In the genomic region with DNA sequence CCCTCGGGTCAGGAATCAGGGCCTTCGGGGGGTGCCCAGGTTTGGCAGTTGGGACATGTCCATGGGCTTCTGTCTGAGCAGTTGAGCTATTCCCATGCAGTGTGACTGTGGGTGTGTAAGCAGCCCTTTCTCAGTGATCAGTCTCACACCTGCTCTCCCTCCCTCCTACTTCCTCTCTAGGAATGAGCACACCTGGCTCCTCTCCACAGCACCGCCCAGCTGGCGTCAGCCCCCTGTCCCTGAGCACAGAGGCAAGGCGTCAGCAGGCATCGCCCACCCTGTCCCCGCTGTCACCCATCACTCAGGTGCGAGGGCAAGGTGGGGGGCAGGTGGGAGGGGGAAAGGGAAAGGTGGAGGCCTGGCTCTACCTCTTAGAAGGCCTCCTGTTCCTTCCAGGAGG, we compare ENCODE assay signal across 16 cellular contexts. TPM values are rescaled to one million over a fixed set of nuclear protein-coding genes. Genes with fewer than 3 reads are reported as not detected.
DNase-seq lines count a peak whose midpoint lies in the region; ATAC-seq lines count a peak whose summit lies in the region.
"Had no signal": no experiment of that assay in that cellular context is flagged by ENCODE, and none has a peak within 500 bp of the region (broad histone marks: within the 10 kb centered on the region; RNA-seq: fewer than 3 reads in every experiment).

No MANE protein-coding gene starts in this region.

- no peaks in the 10 kb centered on the region for H3K9me3 Mint-ChIP-seq in stimulated activated memory B cell treated with anti-CD40 and anti-IgM and Interleukin-4, amounts not matched to agents 10 μg/mL and 1 μg/mL and 100 μg/mL, for 72 hours
- H3K9me3 Mint-ChIP-seq: natural killer cell had no signal

- peaks cover 12% of the 10 kb centered on the region for H3K4me1 Mint-ChIP-seq in stimulated activated memory B cell treated with anti-CD40 and anti-IgM and Interleukin-4, amounts not matched to agents 10 μg/mL and 1 μg/mL and 100 μg/mL, for 72 hours

- peak; percentile 10 for ATAC-seq in esophagus mucosa
- ATAC-seq in stimulated activated memory B cell treated with anti-CD40 and anti-IgM and Interleukin-4, amounts not matched to agents 10 μg/mL and 1 μg/mL and 100 μg/mL, for 72 hours = no peak
- ATAC-seq: natural killer cell had no signal

- no peak overlapping the region for H3K4me3 Mint-ChIP-seq in stimulated activated memory B cell treated with anti-CD40 and anti-IgM and Interleukin-4, amounts not matched to agents 10 μg/mL and 1 μg/mL and 100 μg/mL, for 72 hours
- H3K4me3 Mint-ChIP-seq: natural killer cell had no signal

- DNase-seq in DMS153 treated with DMSO at 0.1 percent for 48 hours (lab: John Stamatoyannopoulos, UW; ENCODE audit: unreplicated experiment) (peak; percentile 15), NCI-H1417 (lab: John Stamatoyannopoulos, UW) (peak; percentile 16 to 81 (median 72)), NCI-H510A treated with DMSO at 0.1 percent for 48 hours (lab: John Stamatoyannopoulos, UW) (peak; percentile 92), pons (ENCODE audit: low spot score) (no peak), EL (no peak), NCI-H128 (lab: John Stamatoyannopoulos, UW; ENCODE audit: unreplicated experiment) (no peak)
- DNase-seq: activated CD4-positive, CD25-positive, alpha-beta regulatory T cell; activated gamma-delta T cell; anterior cingulate cortex; DMS 273 treated with DMSO at 0.1 percent for 48 hours; natural killer cell; NCI-H524; T-helper 1 cell had no signal

- H3K27ac Mint-ChIP-seq in stimulated activated memory B cell treated with anti-CD40 and anti-IgM and Interleukin-4, amounts not matched to agents 10 μg/mL and 1 μg/mL and 100 μg/mL, for 72 hours = no peak overlapping the region
- H3K27ac Mint-ChIP-seq: natural killer cell had no signal

- H3K27me3 Mint-ChIP-seq in stimulated activated memory B cell treated with anti-CD40 and anti-IgM and Interleukin-4, amounts not matched to agents 10 μg/mL and 1 μg/mL and 100 μg/mL, for 72 hours = no peaks in the 10 kb centered on the region

- H3K36me3 Mint-ChIP-seq in stimulated activated memory B cell treated with anti-CD40 and anti-IgM and Interleukin-4, amounts not matched to agents 10 μg/mL and 1 μg/mL and 100 μg/mL, for 72 hours = no peaks in the 10 kb centered on the region
- H3K36me3 Mint-ChIP-seq: natural killer cell had no signal

RNA-seq across cellular contexts. Expression of gene COMP, which starts 25.9 kb away (rescaled TPM):
- total RNA-seq in esophagus mucosa = 0.16 TPM
- total RNA-seq: endothelial cell of umbilical vein, natural killer cell had no signal

Comparison
In these comparisons a context has a peak if more than half of its experiments do, and no peak if none do; other contexts are left out.
1. DNase-seq: peak in DMS153 treated with DMSO at 0.1 percent for 48 hours (single experiment), NCI-H1417 (3 of 3) and NCI-H510A treated with DMSO at 0.1 percent for 48 hours (single experiment); none in pons (single experiment), EL (single experiment) and NCI-H128 (single experiment).